ENCODE assay signal across 1 cellular context in the genomic region with DNA sequence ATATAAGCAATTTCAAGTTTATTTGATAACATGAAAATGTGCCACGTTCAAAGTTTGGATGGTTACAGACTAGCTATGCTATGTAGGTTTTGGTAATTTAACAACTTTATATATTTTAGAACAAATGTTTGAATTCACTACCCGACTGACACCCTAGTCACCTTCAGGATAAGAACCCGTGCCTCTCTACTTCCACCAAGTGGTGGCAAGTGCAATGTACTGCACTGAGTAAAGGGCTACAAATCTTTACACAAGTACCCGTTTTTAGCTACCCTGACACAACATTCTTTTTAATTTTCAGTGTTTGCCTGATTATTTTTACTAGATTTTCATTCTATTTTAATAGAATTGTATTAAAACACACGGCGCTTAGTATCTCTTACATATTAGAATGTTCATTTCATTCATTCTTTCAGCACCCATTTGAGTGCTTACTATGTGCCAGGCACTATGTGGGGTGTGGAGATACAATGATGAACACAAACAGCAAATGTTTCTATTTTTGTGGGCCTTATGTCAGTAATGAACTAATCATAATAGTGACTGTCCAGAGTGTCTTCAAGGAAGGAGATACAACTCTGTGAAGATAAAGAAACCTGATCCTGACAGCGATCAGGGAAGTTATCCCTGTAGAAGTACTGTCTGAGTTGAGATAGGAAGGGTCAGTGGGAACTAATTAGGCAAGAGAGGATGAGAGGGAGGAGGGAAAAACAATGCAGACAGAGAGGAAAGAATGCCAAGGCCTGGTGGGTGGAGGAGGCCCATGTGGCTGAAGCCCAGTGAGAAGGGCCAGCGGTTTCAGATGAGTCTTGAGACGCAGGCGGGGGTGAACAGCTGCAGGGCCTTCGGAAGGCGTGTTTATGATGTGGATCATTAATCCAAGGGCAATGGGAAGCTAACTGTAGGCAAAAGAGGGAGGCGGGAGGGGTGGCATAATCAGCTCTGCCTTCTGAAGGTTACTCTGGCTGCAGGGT.
TF ChIP-seq lines count a peak whose summit lies in the region.

No MANE protein-coding gene starts in this region.

TF ChIP-seq in WTC11, 78 proteins besides CTCF, POLR2A, EP300 and RAD21 (continued from another document):
- TF ChIP-seq, protein P1, sequence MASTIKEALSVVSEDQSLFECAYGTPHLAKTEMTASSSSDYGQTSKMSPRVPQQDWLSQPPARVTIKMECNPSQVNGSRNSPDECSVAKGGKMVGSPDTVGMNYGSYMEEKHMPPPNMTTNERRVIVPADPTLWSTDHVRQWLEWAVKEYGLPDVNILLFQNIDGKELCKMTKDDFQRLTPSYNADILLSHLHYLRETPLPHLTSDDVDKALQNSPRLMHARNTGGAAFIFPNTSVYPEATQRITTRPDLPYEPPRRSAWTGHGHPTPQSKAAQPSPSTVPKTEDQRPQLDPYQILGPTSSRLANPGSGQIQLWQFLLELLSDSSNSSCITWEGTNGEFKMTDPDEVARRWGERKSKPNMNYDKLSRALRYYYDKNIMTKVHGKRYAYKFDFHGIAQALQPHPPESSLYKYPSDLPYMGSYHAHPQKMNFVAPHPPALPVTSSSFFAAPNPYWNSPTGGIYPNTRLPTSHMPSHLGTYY (CRISPR knock-in tag; IDR thresholded peaks at IDR 0.05): no peak
